In genomic region chr5:169440107-169440701, GRCh38 we compare ENCODE assay signal across 18 cellular contexts.
"Had no signal": no experiment of that assay in that cellular context is flagged by ENCODE, and none has a peak within 500 bp of the region (broad histone marks: within the 10 kb centered on the region; RNA-seq: fewer than 3 reads in every experiment).

No MANE protein-coding gene starts in this region.

- ATAC-seq: esophagus mucosa; gastrocnemius medialis; heart right ventricle; left lobe of liver; naive thymus-derived CD4-positive, alpha-beta T cell; sciatic nerve; stimulated activated memory B cell treated with anti-CD40 and anti-IgM and Interleukin-4, amounts not matched to agents 10 μg/mL and 1 μg/mL and 100 μg/mL, for 72 hours had no signal

- H3K27ac ChIP-seq: gastrocnemius medialis, heart right ventricle, spleen had no signal

- H3K27me3 ChIP-seq: gastrocnemius medialis, heart right ventricle, tibial nerve had no signal

- H3K36me3 ChIP-seq: gastrocnemius medialis, heart right ventricle, spleen, tibial nerve had no signal

- H3K4me1 ChIP-seq: gastrocnemius medialis, spleen had no signal

- H3K9me3 ChIP-seq: gastrocnemius medialis, heart right ventricle, spleen, tibial nerve had no signal

- DNase-seq: effector CD4-positive, alpha-beta T cell; endodermal cell; gastrocnemius medialis; heart right ventricle; hypothalamus; kidney glomerular epithelial cell; mammary epithelial cell; naive thymus-derived CD4-positive, alpha-beta T cell; nephron progenitor cell; spleen; stimulated activated CD4-positive, alpha-beta T cell treated with anti-CD3 and anti-CD28 coated beads, Interleukin-15, amount 100 ng/mL, for 24 hours; stimulated activated CD4-positive, alpha-beta T cell treated with anti-CD3 and anti-CD28 coated beads, Interleukin-1b, Interleukin-23, amount 100 ng/mL, for 48 hours; stimulated activated CD4-positive, alpha-beta T cell treated with anti-CD3 and anti-CD28 coated beads, Interleukin-4, amount 100 ng/mL, for 24 hours had no signal

- H3K4me3 ChIP-seq: gastrocnemius medialis, heart right ventricle, spleen, tibial nerve had no signal
